Comparison of ENCODE assay signal across 22 cellular contexts in the genomic region with DNA sequence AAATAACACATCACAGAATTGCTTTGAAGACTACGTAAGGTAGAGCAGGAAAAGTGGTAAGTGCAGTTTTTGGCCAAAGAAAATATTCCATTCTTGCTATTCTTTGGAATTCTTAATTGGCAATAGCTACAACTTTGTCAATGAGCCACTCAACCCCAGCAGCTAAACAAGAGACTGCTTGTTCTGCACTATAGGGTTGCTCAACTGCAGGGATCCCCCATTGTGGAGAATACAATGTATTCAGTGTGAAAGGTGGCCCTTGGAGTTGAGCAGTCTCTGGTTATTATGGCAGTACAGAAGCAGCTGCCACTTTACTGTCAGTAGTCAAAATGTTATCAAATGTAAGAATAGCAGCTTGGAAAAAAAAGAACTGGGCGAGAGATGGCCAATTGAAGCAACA.
DNase-seq lines count a peak whose midpoint lies in the region; ATAC-seq and FAIRE-seq lines count a peak whose summit lies in the region.
"Had no signal": no experiment of that assay in that cellular context is flagged by ENCODE, and none has a peak within 500 bp of the region (broad histone marks: within the 10 kb centered on the region; RNA-seq: fewer than 3 reads in every experiment).

No MANE protein-coding gene starts in this region.

- no peaks in the 10 kb centered on the region for H4K20me1 ChIP-seq in GM23248 (ENCODE audit: insufficient read depth)

- H3K79me2 ChIP-seq in mesendoderm (ENCODE audit: control insufficient read depth, insufficient read depth, low read length) (no peaks in the 10 kb centered on the region), GM23248 (ENCODE audit: insufficient read depth) (no peaks in the 10 kb centered on the region)

- H3F3A ChIP-seq in GM23248 (ENCODE audit: insufficient read depth) = no peaks in the 10 kb centered on the region

- DNase-seq in COLO829 (ENCODE audit: low spot score) = peak; percentile 90
- DNase-seq in NCI-H2107 (lab: John Stamatoyannopoulos, UW) = peak; percentile 7
- peak; percentile 30 for DNase-seq in astrocyte of the hippocampus (ENCODE audit: low read depth, low spot score)
- peak; percentile 29 for DNase-seq in mesendoderm
- no peak for DNase-seq in HTR-8/SVneo (ENCODE audit: insufficient read length, low spot score)
- no peak for DNase-seq in activated T-cell treated with anti-CD3 and anti-CD28 coated beads, Interleukin-2, amount 50 U/mL, for 4 hours
- DNase-seq in GM23248 = no peak
- DNase-seq: activated naive CD8-positive, alpha-beta T cell treated with anti-CD3 and anti-CD28 coated beads, Interleukin-2, amount 50 U/mL, for 24 hours; CD4-positive, CD25-positive, alpha-beta regulatory T cell; DND-41; esophagus squamous epithelium; immature natural killer cell; IMR-90; natural killer cell; NCI-H2029; stimulated activated naive CD4-positive, alpha-beta T cell treated with Interleukin-2 at 50 U/mL for 16 hours; upper lobe of right lung had no signal

- H3K9ac ChIP-seq in mesendoderm (ENCODE audit: low read length) = no peak overlapping the region
- H3K9ac ChIP-seq in GM23248 = no peak overlapping the region

- H3K36me3 ChIP-seq in mesendoderm (ENCODE audit: control insufficient read depth, insufficient read depth, low read length) (no peaks in the 10 kb centered on the region), GM23248 (ENCODE audit: low read depth) (no peaks in the 10 kb centered on the region)
- H3K36me3 ChIP-seq: breast epithelium, esophagus squamous epithelium, upper lobe of right lung had no signal

- H3K4me3 ChIP-seq in mesendoderm (ENCODE audit: low read length) (no peak overlapping the region), GM23248 (no peak overlapping the region)
- H3K4me3 ChIP-seq: breast epithelium, esophagus squamous epithelium, upper lobe of right lung had no signal

- H3K4me1 ChIP-seq in mesendoderm (ENCODE audit: control insufficient read depth, low read depth, low read length) (peaks cover 6% of the 10 kb centered on the region), GM23248 (ENCODE audit: insufficient read depth) (no peaks in the 10 kb centered on the region)
- H3K4me1 ChIP-seq: breast epithelium, esophagus squamous epithelium, upper lobe of right lung had no signal

- H3K27me3 ChIP-seq in mesendoderm (ENCODE audit: insufficient read depth, low read length, poor library complexity) (no peaks in the 10 kb centered on the region), GM23248 (replicated peaks; ENCODE audit: insufficient read depth) (no peaks in the 10 kb centered on the region)
- H3K27me3 ChIP-seq: breast epithelium, esophagus squamous epithelium, upper lobe of right lung had no signal

- H3K36me3 Mint-ChIP-seq in activated T-cell treated with anti-CD3 and anti-CD28 coated beads, Interleukin-2, amount 50 U/mL, for 4 hours (ENCODE audit: insufficient read depth) = no peaks in the 10 kb centered on the region
- H3K36me3 Mint-ChIP-seq: CD4-positive, CD25-positive, alpha-beta regulatory T cell; memory B cell; natural killer cell had no signal

- H4K8ac ChIP-seq in mesendoderm (ENCODE audit: low read depth, low read length) = no peak overlapping the region

- no peak overlapping the region for H3K18ac ChIP-seq in mesendoderm (ENCODE audit: low read length)

- no peaks in the 10 kb centered on the region for H3K79me1 ChIP-seq in mesendoderm (ENCODE audit: low read length)

- no peak for ATAC-seq in GM18873 (IDR thresholded peaks at IDR 0.05; ENCODE audit: low FRiP score, unreplicated experiment)
- no peak for ATAC-seq in activated T-cell treated with anti-CD3 and anti-CD28 coated beads, Interleukin-2, amount 50 U/mL, for 4 hours
- ATAC-seq: activated naive CD8-positive, alpha-beta T cell treated with anti-CD3 and anti-CD28 coated beads, Interleukin-2, amount 50 U/mL, for 24 hours; natural killer cell; upper lobe of right lung had no signal

- H3K4me3 Mint-ChIP-seq in activated T-cell treated with anti-CD3 and anti-CD28 coated beads, Interleukin-2, amount 50 U/mL, for 4 hours = no peak overlapping the region
- H3K4me3 Mint-ChIP-seq: activated naive CD8-positive, alpha-beta T cell treated with anti-CD3 and anti-CD28 coated beads, Interleukin-2, amount 50 U/mL, for 24 hours; CD4-positive, CD25-positive, alpha-beta regulatory T cell; immature natural killer cell; memory B cell; natural killer cell had no signal

- H2AK5ac ChIP-seq in mesendoderm (ENCODE audit: low read length) = no peak overlapping the region

- H3K27ac ChIP-seq in mesendoderm (ENCODE audit: low read depth, low read length) (no peak overlapping the region), GM23248 (no peak overlapping the region)
- H3K27ac ChIP-seq: breast epithelium, esophagus squamous epithelium, upper lobe of right lung had no signal

- H2AFZ ChIP-seq in GM23248 = no peak overlapping the region

- peaks cover 5% of the 10 kb centered on the region for H3K9me3 Mint-ChIP-seq in activated T-cell treated with anti-CD3 and anti-CD28 coated beads, Interleukin-2, amount 50 U/mL, for 4 hours

- no peaks in the 10 kb centered on the region for H3K9me2 ChIP-seq in GM23248 (ENCODE audit: insufficient read depth)

- WGBS in mesendoderm (ENCODE audit: extremely low coverage, insufficient coverage, low lambda C conversion rate) = no CpG with 5 or more reads among the region's 2 CpGs
- WGBS in GM23248 (ENCODE audit: low coverage in 1 of 2, low lambda C conversion rate in 2 of 2, missing lambda C conversion rate in 2 of 2), 2 experiments = 12 to 13% methylated on average over 2 of the region's 2 CpGs

- H3K9me3 ChIP-seq in GM23248 (ENCODE audit: low read depth) = no peaks in the 10 kb centered on the region
- H3K9me3 ChIP-seq: breast epithelium, esophagus squamous epithelium, upper lobe of right lung had no signal

- in situ Hi-C loops in GM23248 (cut with MboI) = no loop called here

- no peak overlapping the region for H3K23ac ChIP-seq in mesendoderm (ENCODE audit: low read length)

- H2BK15ac ChIP-seq in mesendoderm (replicated peaks; ENCODE audit: low read depth) = no peak overlapping the region

- H3K4me2 ChIP-seq in mesendoderm (ENCODE audit: low read length) (no peak overlapping the region), GM23248 (ENCODE audit: unreplicated experiment) (no peak overlapping the region)

- no peaks in the 10 kb centered on the region for H3K27me3 Mint-ChIP-seq in activated T-cell treated with anti-CD3 and anti-CD28 coated beads, Interleukin-2, amount 50 U/mL, for 4 hours (ENCODE audit: low read depth)
- H3K27me3 Mint-ChIP-seq: activated naive CD8-positive, alpha-beta T cell treated with anti-CD3 and anti-CD28 coated beads, Interleukin-2, amount 50 U/mL, for 24 hours; CD4-positive, CD25-positive, alpha-beta regulatory T cell; memory B cell had no signal

- no peak overlapping the region for H4K5ac ChIP-seq in mesendoderm (ENCODE audit: low read length)

- peak overlapping the region; percentile 77 for H2BK5ac ChIP-seq in mesendoderm (ENCODE audit: low read length)

- FAIRE-seq in HTR-8/SVneo (lab: Jason Lieb, UNC) = no peak
- FAIRE-seq: GM18507, H54 had no signal

- H3K4me1 Mint-ChIP-seq in activated T-cell treated with anti-CD3 and anti-CD28 coated beads, Interleukin-2, amount 50 U/mL, for 4 hours (ENCODE audit: low read depth) = no peaks in the 10 kb centered on the region
- H3K4me1 Mint-ChIP-seq: activated naive CD8-positive, alpha-beta T cell treated with anti-CD3 and anti-CD28 coated beads, Interleukin-2, amount 50 U/mL, for 24 hours; CD4-positive, CD25-positive, alpha-beta regulatory T cell; immature natural killer cell; memory B cell; natural killer cell had no signal

- no peak overlapping the region for H3K56ac ChIP-seq in mesendoderm (ENCODE audit: low read length)

- no peak overlapping the region for H2BK120ac ChIP-seq in mesendoderm (ENCODE audit: low read depth, low read length)

- no peak overlapping the region for H3K4ac ChIP-seq in mesendoderm (ENCODE audit: low read depth, low read length)

Comparison
In these comparisons a context has a peak if more than half of its experiments do, and no peak if none do; other contexts are left out.
1. DNase-seq: peak in COLO829 (single experiment), NCI-H2107 (single experiment), astrocyte of the hippocampus (single experiment) and mesendoderm (single experiment); none in HTR-8/SVneo (single experiment), activated T-cell treated with anti-CD3 and anti-CD28 coated beads, Interleukin-2, amount 50 U/mL, for 4 hours (single experiment) and GM23248 (single experiment).